1 cellular context compared by ENCODE assay signal in the genomic region with DNA sequence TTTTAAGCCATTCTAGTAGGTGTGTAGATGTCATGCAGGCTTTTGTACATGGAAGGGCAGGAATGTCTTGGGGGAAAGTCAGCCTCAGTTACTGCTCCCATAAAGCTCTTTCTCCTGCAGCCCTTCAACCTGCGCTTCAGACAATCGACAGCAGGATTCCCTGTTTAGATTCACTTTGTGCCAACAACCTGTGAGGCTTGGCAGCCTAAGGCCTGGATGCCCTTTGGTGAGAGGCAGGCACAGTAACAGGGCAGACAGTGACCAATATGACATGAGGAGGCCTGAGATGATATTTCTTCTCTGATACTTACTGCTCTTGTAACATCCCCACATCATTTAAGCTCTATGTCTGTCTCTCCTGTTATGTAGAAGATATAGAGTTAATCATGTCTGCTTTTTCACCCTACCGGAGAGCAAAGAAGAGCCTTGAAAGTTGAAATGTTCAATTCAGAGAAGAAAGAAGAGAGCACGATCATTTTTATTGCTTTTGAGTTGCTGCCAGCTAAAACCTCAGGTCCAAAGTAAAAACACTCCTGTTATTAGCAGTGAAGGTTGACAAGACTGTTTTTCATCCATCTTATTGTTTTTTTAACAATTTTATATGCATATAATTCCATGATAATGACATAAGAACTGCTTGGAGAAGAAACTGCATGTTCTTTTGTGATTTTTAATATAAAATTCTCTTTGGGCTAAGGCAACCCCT.
TF ChIP-seq lines count a peak whose summit lies in the region.

No MANE protein-coding gene starts in this region.

TF ChIP-seq in H1, 55 proteins besides CTCF, POLR2A, EP300 and RAD21 (continued from another document):
- TF ChIP-seq HDAC2 (IDR thresholded peaks at IDR 0.05; ENCODE audit: borderline replicate concordance in 1 of 2, low read depth in 2 of 2, low read length in 2 of 2), result no peak
